ENCODE assay signal across 9 cellular contexts in genomic region chr2:71157124-71157802, GRCh38. TPM values are rescaled to one million over a fixed set of nuclear protein-coding genes. Genes with fewer than 3 reads are reported as not detected.
DNase-seq lines count a peak whose midpoint lies in the region; ATAC-seq and TF ChIP-seq lines count a peak whose summit lies in the region.
"Had no signal": no experiment of that assay in that cellular context is flagged by ENCODE, and none has a peak within 500 bp of the region (broad histone marks: within the 10 kb centered on the region; RNA-seq: fewer than 3 reads in every experiment).

No MANE protein-coding gene starts in this region.

- no peaks in the 10 kb centered on the region for H3K36me3 Mint-ChIP-seq in activated naive CD8-positive, alpha-beta T cell treated with anti-CD3 and anti-CD28 coated beads for 36 hours
- H3K36me3 Mint-ChIP-seq: activated naive CD8-positive, alpha-beta T cell had no signal

- H3K4me3 Mint-ChIP-seq in activated naive CD8-positive, alpha-beta T cell treated with anti-CD3 and anti-CD28 coated beads for 36 hours: no peak overlapping the region
- H3K4me3 Mint-ChIP-seq: activated naive CD8-positive, alpha-beta T cell had no signal

- no peaks in the 10 kb centered on the region for H3K4me1 ChIP-seq in RWPE2 (ENCODE audit: insufficient read depth, poor library complexity, severe bottlenecking)
- peaks cover 12% of the 10 kb centered on the region for H3K4me1 ChIP-seq in left ventricle myocardium inferior

- DNase-seq in DMS114 treated with DMSO at 0.1 percent for 48 hours (lab: John Stamatoyannopoulos, UW; ENCODE audit: unreplicated experiment): peak; percentile 15
- DNase-seq in RWPE2 (ENCODE audit: low spot score): no peak
- DNase-seq in activated naive CD8-positive, alpha-beta T cell treated with anti-CD3 and anti-CD28 coated beads for 36 hours: peak; percentile 57
- peak; percentile 30 for DNase-seq in left ventricle myocardium inferior
- peak; percentile 4 for DNase-seq in renal cortical epithelial cell (ENCODE audit: low read depth)

- H3K4me3 ChIP-seq in RWPE2 (ENCODE audit: severe bottlenecking) (no peak overlapping the region), left ventricle myocardium inferior (peak overlapping the region; percentile 25)

- H3K27ac ChIP-seq in RWPE2 (ENCODE audit: poor library complexity, severe bottlenecking) (no peak overlapping the region), left ventricle myocardium inferior (replicated peaks) (no peak overlapping the region)

- intact Hi-C loops in left ventricle myocardium inferior (cut with micrococcal nuclease): no loop called here

- no peak overlapping the region for H3K27ac Mint-ChIP-seq in activated naive CD8-positive, alpha-beta T cell treated with anti-CD3 and anti-CD28 coated beads for 36 hours
- H3K27ac Mint-ChIP-seq: activated naive CD8-positive, alpha-beta T cell had no signal

- peak; percentile 66 for TF ChIP-seq CTCF in RWPE2 (IDR thresholded peaks at IDR 0.05; ENCODE audit: poor library complexity, severe bottlenecking)
- TF ChIP-seq CTCF in left ventricle myocardium inferior (IDR thresholded peaks at IDR 0.05; ENCODE audit: borderline replicate concordance): peak; percentile 72

- peaks cover 6% of the 10 kb centered on the region for H3K27me3 Mint-ChIP-seq in activated naive CD8-positive, alpha-beta T cell treated with anti-CD3 and anti-CD28 coated beads for 36 hours

- no peaks in the 10 kb centered on the region for H3K36me3 ChIP-seq in RWPE2 (ENCODE audit: low read depth)
- no peaks in the 10 kb centered on the region for H3K36me3 ChIP-seq in left ventricle myocardium inferior

- H3K27me3 ChIP-seq in RWPE2 (ENCODE audit: insufficient read depth, poor library complexity, severe bottlenecking) (no peaks in the 10 kb centered on the region), left ventricle myocardium inferior (ENCODE audit: low read depth) (no peaks in the 10 kb centered on the region)

- no peaks in the 10 kb centered on the region for H3K9me3 ChIP-seq in RWPE2 (ENCODE audit: severe bottlenecking)
- H3K9me3 ChIP-seq in left ventricle myocardium inferior (replicated peaks): no peaks in the 10 kb centered on the region

- H3K9me3 Mint-ChIP-seq in activated naive CD8-positive, alpha-beta T cell treated with anti-CD3 and anti-CD28 coated beads for 36 hours: no peaks in the 10 kb centered on the region

- peaks cover 5% of the 10 kb centered on the region for H3K4me1 Mint-ChIP-seq in activated naive CD8-positive, alpha-beta T cell treated with anti-CD3 and anti-CD28 coated beads for 36 hours

- ATAC-seq in HG02885 (IDR thresholded peaks at IDR 0.05; ENCODE audit: poor library complexity, unreplicated experiment) (peak; percentile 65), RWPE2 (ENCODE audit: low read depth) (peak; percentile 55; the same call in 1 of the 3 replicates), HG02884 (IDR thresholded peaks at IDR 0.05; ENCODE audit: unreplicated experiment) (no peak), HG02588 (IDR thresholded peaks at IDR 0.05; ENCODE audit: unreplicated experiment) (no peak)

RNA-seq across cellular contexts. Expression of gene MPHOSPH10, which starts 26.8 kb away (rescaled TPM):
- total RNA-seq in activated naive CD8-positive, alpha-beta T cell treated with anti-CD3 and anti-CD28 coated beads for 36 hours: 10 to 100 TPM; 69.5 to 74.2 TPM
- total RNA-seq in left ventricle myocardium inferior (20.7 TPM), renal cortical epithelial cell (10.4 and 18.8 TPM in 2 replicates)

RNA-seq across cellular contexts. Expression of gene MCEE, which starts 27.2 kb away (rescaled TPM):
- total RNA-seq in activated naive CD8-positive, alpha-beta T cell treated with anti-CD3 and anti-CD28 coated beads for 36 hours: 10 to 100 TPM; 10.6 TPM
- total RNA-seq in left ventricle myocardium inferior (39.7 TPM), renal cortical epithelial cell (5.5 and 6.6 TPM in 2 replicates)

Comparison
In these comparisons a context has a peak if more than half of its experiments do, and no peak if none do; other contexts are left out.
1. ATAC-seq: peak in HG02885 (single experiment) and RWPE2 (single experiment); none in HG02884 (single experiment) and HG02588 (single experiment).